ENCODE assay signal across 4 cellular contexts in the genomic region with DNA sequence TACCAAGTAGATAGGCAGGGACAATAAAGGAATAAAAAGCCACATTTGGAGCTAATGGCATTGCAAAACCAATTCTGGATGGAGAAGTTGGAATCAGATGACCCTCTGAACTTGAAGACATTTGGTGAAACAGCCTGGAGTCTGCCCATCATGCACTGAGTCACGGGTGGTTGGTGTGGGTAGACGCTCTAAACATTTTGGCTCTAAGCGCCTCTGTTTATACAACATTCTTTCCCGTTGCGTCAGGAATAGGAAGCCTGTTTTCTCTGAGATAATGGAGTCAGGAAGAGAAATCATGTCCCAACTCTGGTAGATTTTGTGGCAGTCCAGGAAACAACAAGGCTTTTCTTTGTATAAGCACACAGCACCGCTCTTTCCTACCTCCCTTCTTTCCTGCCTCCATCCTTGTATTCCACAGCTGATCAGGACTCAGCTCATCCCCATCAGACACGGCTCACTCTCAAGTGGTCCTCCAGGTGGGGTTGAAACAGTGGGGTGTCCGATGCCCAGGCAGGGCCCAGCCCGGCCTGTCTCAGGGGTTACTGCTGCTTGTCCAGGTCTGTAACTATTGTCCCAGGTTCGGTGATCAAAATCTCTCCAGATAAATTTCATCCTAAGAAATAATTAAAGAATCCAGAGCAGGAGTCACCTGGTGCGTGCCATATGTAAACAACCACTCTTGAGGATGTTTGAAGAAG.
TF ChIP-seq lines count a peak whose summit lies in the region.

No MANE protein-coding gene starts in this region.

TF ChIP-seq in liver, 16 proteins besides CTCF, POLR2A, EP300 and RAD21 (continues in another document):
- TF ChIP-seq, protein P1, sequence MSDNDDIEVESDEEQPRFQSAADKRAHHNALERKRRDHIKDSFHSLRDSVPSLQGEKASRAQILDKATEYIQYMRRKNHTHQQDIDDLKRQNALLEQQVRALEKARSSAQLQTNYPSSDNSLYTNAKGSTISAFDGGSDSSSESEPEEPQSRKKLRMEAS (IDR thresholded peaks at IDR 0.05): no peak
- TF ChIP-seq, protein P2, sequence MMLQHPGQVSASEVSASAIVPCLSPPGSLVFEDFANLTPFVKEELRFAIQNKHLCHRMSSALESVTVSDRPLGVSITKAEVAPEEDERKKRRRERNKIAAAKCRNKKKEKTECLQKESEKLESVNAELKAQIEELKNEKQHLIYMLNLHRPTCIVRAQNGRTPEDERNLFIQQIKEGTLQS (IDR thresholded peaks at IDR 0.05): no peak
- TF ChIP-seq SP1 (IDR thresholded peaks at IDR 0.05) (peak; percentile 25), FOXA1 (IDR thresholded peaks at IDR 0.05) (no peak), NR2F2 (IDR thresholded peaks at IDR 0.05) (peak; percentile 55), YY1 (IDR thresholded peaks at IDR 0.05) (peak; percentile 29), HNF4G (IDR thresholded peaks at IDR 0.05) (no peak), GABPA (IDR thresholded peaks at IDR 0.05 in 1 of 2, conservative IDR thresholded peaks at IDR 0.05 in 1 of 2) (no peak)
- TF ChIP-seq, protein P3, sequence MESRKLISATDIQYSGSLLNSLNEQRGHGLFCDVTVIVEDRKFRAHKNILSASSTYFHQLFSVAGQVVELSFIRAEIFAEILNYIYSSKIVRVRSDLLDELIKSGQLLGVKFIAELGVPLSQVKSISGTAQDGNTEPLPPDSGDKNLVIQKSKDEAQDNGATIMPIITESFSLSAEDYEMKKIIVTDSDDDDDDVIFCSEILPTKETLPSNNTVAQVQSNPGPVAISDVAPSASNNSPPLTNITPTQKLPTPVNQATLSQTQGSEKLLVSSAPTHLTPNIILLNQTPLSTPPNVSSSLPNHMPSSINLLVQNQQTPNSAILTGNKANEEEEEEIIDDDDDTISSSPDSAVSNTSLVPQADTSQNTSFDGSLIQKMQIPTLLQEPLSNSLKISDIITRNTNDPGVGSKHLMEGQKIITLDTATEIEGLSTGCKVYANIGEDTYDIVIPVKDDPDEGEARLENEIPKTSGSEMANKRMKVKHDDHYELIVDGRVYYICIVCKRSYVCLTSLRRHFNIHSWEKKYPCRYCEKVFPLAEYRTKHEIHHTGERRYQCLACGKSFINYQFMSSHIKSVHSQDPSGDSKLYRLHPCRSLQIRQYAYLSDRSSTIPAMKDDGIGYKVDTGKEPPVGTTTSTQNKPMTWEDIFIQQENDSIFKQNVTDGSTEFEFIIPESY (IDR thresholded peaks at IDR 0.05): no peak

TF ChIP-seq in HepG2, 621 proteins besides CTCF, POLR2A, EP300 and RAD21:
- no peak for TF ChIP-seq ZNF224 (CRISPR knock-in tag; IDR thresholded peaks at IDR 0.05)
- TF ChIP-seq GZF1 (CRISPR knock-in tag; IDR thresholded peaks at IDR 0.05): no peak
- no peak for TF ChIP-seq ARNT2 (CRISPR knock-in tag; IDR thresholded peaks at IDR 0.05; ENCODE audit: low read depth)
- TF ChIP-seq, protein P4, sequence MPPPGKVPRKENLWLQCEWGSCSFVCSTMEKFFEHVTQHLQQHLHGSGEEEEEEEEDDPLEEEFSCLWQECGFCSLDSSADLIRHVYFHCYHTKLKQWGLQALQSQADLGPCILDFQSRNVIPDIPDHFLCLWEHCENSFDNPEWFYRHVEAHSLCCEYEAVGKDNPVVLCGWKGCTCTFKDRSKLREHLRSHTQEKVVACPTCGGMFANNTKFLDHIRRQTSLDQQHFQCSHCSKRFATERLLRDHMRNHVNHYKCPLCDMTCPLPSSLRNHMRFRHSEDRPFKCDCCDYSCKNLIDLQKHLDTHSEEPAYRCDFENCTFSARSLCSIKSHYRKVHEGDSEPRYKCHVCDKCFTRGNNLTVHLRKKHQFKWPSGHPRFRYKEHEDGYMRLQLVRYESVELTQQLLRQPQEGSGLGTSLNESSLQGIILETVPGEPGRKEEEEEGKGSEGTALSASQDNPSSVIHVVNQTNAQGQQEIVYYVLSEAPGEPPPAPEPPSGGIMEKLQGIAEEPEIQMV (CRISPR knock-in tag; IDR thresholded peaks at IDR 0.05; ENCODE audit: low read depth): no peak
- no peak for TF ChIP-seq ARNT (IDR thresholded peaks at IDR 0.05)
- TF ChIP-seq NFIC (IDR thresholded peaks at IDR 0.05; ENCODE audit: low read length): no peak

TF ChIP-seq in endothelial cell of umbilical vein, 7 proteins besides CTCF, POLR2A, EP300 and RAD21:
- no peak for TF ChIP-seq MYC (IDR thresholded peaks at IDR 0.05; ENCODE audit: low read depth, low read length)
- peak; percentile 99 for TF ChIP-seq GATA2 (IDR thresholded peaks at IDR 0.05; ENCODE audit: insufficient read depth, insufficient read length, low read depth, low read length)
- no peak for TF ChIP-seq EZH2 (IDR thresholded peaks at IDR 0.05; ENCODE audit: borderline replicate concordance, low read depth, low read length, severe bottlenecking)
- TF ChIP-seq, protein P1 (IDR thresholded peaks at IDR 0.05; ENCODE audit: insufficient read depth, insufficient read length): no peak
- TF ChIP-seq POLR2AphosphoS5 (IDR thresholded peaks at IDR 0.05; ENCODE audit: insufficient read depth, low read depth, low read length): peak; percentile 98
- TF ChIP-seq JUN (IDR thresholded peaks at IDR 0.05; ENCODE audit: borderline replicate concordance, insufficient read depth, insufficient read length, low read depth): peak; percentile 97
- peak; percentile 97 for TF ChIP-seq FOS (IDR thresholded peaks at IDR 0.05; ENCODE audit: borderline replicate concordance, insufficient read depth, low read length)

TF ChIP-seq in HEK293T, 16 proteins besides CTCF, POLR2A, EP300 and RAD21:
- TF ChIP-seq FOXK2 (IDR thresholded peaks at IDR 0.05) (no peak), NFRKB (IDR thresholded peaks at IDR 0.05) (no peak), ZNF384 (IDR thresholded peaks at IDR 0.05) (no peak), LEF1 (IDR thresholded peaks at IDR 0.05; ENCODE audit: borderline replicate concordance) (no peak), ELF4 (IDR thresholded peaks at IDR 0.05) (no peak), BHLHE40 (IDR thresholded peaks at IDR 0.05; ENCODE audit: borderline replicate concordance) (no peak), FOXA1 (IDR thresholded peaks at IDR 0.05) (no peak), SUZ12 (IDR thresholded peaks at IDR 0.05) (no peak), CTBP1 (IDR thresholded peaks at IDR 0.05; ENCODE audit: borderline replicate concordance) (no peak)
- TF ChIP-seq, protein P5, sequence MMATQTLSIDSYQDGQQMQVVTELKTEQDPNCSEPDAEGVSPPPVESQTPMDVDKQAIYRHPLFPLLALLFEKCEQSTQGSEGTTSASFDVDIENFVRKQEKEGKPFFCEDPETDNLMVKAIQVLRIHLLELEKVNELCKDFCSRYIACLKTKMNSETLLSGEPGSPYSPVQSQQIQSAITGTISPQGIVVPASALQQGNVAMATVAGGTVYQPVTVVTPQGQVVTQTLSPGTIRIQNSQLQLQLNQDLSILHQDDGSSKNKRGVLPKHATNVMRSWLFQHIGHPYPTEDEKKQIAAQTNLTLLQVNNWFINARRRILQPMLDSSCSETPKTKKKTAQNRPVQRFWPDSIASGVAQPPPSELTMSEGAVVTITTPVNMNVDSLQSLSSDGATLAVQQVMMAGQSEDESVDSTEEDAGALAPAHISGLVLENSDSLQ (IDR thresholded peaks at IDR 0.05): no peak
